In the genomic region with DNA sequence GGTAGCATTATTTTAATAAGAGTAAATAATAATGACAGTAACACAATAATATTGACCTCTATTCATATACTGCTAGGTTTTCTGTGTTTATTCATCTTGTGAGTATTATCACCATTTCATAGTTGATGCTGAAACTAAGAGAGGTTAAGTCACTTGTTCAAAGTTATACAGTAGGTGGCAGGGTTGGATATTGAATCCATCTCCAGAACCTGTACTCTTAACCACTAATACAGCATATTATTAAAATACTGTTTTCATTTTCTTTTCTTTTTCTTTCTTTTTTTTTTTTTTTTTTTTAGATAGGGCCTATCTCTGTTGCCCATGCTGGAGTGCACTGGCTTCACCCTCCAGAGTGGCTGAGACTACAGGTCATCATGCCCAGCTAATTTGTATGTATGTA, we compare ENCODE assay signal across 2 cellular contexts.
TF ChIP-seq lines count a peak whose summit lies in the region.

No MANE protein-coding gene starts in this region.

TF ChIP-seq in IMR-90, 13 proteins besides CTCF, POLR2A, EP300 and RAD21:
- TF ChIP-seq SMC3 (IDR thresholded peaks at IDR 0.05; ENCODE audit: low read depth, low read length) = peak; percentile 32; the same call in 1 of the 2 replicates
- no peak for TF ChIP-seq BHLHE40 (IDR thresholded peaks at IDR 0.05; ENCODE audit: low read depth, low read length)

TF ChIP-seq in GM12878, 131 proteins besides CTCF, POLR2A, EP300 and RAD21:
- TF ChIP-seq PAX8 (IDR thresholded peaks at IDR 0.05) (no peak), SMAD1 (IDR thresholded peaks at IDR 0.05; ENCODE audit: low read depth, partially characterized antibody) (no peak), SMC3 (IDR thresholded peaks at IDR 0.05; ENCODE audit: borderline replicate concordance, low read length) (peak; percentile 17; the same call in 1 of the 2 replicates), NR2C2 (IDR thresholded peaks at IDR 0.05; ENCODE audit: borderline replicate concordance, control insufficient read depth, insufficient read length, low read depth) (no peak), RUNX3 (IDR thresholded peaks at IDR 0.05; ENCODE audit: low read length) (peak; percentile 40; the same call in 1 of the 2 replicates), KDM1A (IDR thresholded peaks at IDR 0.05; ENCODE audit: borderline replicate concordance) (no peak), SIX5 (IDR thresholded peaks at IDR 0.05; ENCODE audit: low read depth, low read length, severe bottlenecking) (no peak)
- TF ChIP-seq, protein P1, sequence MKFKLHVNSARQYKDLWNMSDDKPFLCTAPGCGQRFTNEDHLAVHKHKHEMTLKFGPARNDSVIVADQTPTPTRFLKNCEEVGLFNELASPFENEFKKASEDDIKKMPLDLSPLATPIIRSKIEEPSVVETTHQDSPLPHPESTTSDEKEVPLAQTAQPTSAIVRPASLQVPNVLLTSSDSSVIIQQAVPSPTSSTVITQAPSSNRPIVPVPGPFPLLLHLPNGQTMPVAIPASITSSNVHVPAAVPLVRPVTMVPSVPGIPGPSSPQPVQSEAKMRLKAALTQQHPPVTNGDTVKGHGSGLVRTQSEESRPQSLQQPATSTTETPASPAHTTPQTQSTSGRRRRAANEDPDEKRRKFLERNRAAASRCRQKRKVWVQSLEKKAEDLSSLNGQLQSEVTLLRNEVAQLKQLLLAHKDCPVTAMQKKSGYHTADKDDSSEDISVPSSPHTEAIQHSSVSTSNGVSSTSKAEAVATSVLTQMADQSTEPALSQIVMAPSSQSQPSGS (IDR thresholded peaks at IDR 0.05; ENCODE audit: low read length) = no peak
- TF ChIP-seq, protein P2, sequence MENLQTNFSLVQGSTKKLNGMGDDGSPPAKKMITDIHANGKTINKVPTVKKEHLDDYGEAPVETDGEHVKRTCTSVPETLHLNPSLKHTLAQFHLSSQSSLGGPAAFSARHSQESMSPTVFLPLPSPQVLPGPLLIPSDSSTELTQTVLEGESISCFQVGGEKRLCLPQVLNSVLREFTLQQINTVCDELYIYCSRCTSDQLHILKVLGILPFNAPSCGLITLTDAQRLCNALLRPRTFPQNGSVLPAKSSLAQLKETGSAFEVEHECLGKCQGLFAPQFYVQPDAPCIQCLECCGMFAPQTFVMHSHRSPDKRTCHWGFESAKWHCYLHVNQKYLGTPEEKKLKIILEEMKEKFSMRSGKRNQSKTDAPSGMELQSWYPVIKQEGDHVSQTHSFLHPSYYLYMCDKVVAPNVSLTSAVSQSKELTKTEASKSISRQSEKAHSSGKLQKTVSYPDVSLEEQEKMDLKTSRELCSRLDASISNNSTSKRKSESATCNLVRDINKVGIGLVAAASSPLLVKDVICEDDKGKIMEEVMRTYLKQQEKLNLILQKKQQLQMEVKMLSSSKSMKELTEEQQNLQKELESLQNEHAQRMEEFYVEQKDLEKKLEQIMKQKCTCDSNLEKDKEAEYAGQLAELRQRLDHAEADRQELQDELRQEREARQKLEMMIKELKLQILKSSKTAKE (IDR thresholded peaks at IDR 0.05; ENCODE audit: low read depth, poor library complexity, severe bottlenecking) = peak; percentile 31
- TF ChIP-seq, protein P3, sequence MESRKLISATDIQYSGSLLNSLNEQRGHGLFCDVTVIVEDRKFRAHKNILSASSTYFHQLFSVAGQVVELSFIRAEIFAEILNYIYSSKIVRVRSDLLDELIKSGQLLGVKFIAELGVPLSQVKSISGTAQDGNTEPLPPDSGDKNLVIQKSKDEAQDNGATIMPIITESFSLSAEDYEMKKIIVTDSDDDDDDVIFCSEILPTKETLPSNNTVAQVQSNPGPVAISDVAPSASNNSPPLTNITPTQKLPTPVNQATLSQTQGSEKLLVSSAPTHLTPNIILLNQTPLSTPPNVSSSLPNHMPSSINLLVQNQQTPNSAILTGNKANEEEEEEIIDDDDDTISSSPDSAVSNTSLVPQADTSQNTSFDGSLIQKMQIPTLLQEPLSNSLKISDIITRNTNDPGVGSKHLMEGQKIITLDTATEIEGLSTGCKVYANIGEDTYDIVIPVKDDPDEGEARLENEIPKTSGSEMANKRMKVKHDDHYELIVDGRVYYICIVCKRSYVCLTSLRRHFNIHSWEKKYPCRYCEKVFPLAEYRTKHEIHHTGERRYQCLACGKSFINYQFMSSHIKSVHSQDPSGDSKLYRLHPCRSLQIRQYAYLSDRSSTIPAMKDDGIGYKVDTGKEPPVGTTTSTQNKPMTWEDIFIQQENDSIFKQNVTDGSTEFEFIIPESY (IDR thresholded peaks at IDR 0.05) = no peak
- TF ChIP-seq, protein P4, sequence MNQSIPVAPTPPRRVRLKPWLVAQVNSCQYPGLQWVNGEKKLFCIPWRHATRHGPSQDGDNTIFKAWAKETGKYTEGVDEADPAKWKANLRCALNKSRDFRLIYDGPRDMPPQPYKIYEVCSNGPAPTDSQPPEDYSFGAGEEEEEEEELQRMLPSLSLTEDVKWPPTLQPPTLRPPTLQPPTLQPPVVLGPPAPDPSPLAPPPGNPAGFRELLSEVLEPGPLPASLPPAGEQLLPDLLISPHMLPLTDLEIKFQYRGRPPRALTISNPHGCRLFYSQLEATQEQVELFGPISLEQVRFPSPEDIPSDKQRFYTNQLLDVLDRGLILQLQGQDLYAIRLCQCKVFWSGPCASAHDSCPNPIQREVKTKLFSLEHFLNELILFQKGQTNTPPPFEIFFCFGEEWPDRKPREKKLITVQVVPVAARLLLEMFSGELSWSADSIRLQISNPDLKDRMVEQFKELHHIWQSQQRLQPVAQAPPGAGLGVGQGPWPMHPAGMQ (IDR thresholded peaks at IDR 0.05; ENCODE audit: borderline replicate concordance) = no peak
